In genomic region chr7:20596653-20597052, GRCh38 we compare ENCODE assay signal across 14 cellular contexts. TPM values are rescaled to one million over a fixed set of nuclear protein-coding genes. Genes with fewer than 3 reads are reported as not detected.
A peak's percentile ranks its signal among the peaks of the same experiment; 100 is the strongest.
DNase-seq lines count a peak whose midpoint lies in the region; ATAC-seq and TF ChIP-seq lines count a peak whose summit lies in the region.
"Had no signal": no experiment of that assay in that cellular context is flagged by ENCODE, and none has a peak within 500 bp of the region (broad histone marks: within the 10 kb centered on the region; RNA-seq: fewer than 3 reads in every experiment).

No MANE protein-coding gene starts in this region.

- no peak for ATAC-seq in HG03095 (IDR thresholded peaks at IDR 0.05; ENCODE audit: unreplicated experiment)
- ATAC-seq: stimulated activated naive B cell treated with anti-CD40 and anti-IgM and Interleukin-4, amounts not matched to agents 10 μg/mL and 1 μg/mL and 100 μg/mL, for 72 hours had no signal

- H3K4me3 ChIP-seq in AG10803 (ENCODE audit: low read length) (no peak overlapping the region), cardiac fibroblast (replicated peaks in 1 of 2; ENCODE audit: low read depth in 2 of 2, low read length in 2 of 2) (no peak overlapping the region)
- H3K4me3 ChIP-seq: BLaER1 treated with 17β-estradiol and CSF1 and Interleukin-3, amounts not matched to agents 10 nM and 100 nM had no signal

- TF ChIP-seq CTCF in AG10803 (conservative IDR thresholded peaks at IDR 0.05; ENCODE audit: low read length) (no peak), cardiac fibroblast (IDR thresholded peaks at IDR 0.05; ENCODE audit: low read depth, low read length) (no peak)

- peak; percentile 77 for DNase-seq in AG10803 (ENCODE audit: low read depth)
- DNase-seq in LHCN-M2 (ENCODE audit: low read depth), result peak; percentile 81
- peak; percentile 23 to 94 for DNase-seq in cardiac fibroblast (ENCODE audit: low read depth in 2 of 2)
- DNase-seq in kidney tubule cell (ENCODE audit: low spot score), result peak; percentile 88
- DNase-seq in NCI-H2196 treated with DMSO at 0.1 percent for 48 hours (lab: John Stamatoyannopoulos, UW; ENCODE audit: unreplicated experiment), result no peak
- no peak for DNase-seq in NCI-H1930 (lab: John Stamatoyannopoulos, UW)
- no peak for DNase-seq in NCI-H146 treated with DMSO at 0.1 percent for 48 hours (lab: John Stamatoyannopoulos, UW; ENCODE audit: unreplicated experiment)
- DNase-seq: activated naive CD4-positive, alpha-beta T cell treated with anti-CD3 and anti-CD28 coated beads, Interleukin-2, amount 50 U/mL, for 16 hours; hypothalamus; MM.1S; stimulated activated naive B cell treated with anti-CD40 and anti-IgM and Interleukin-4, amounts not matched to agents 10 μg/mL and 1 μg/mL and 100 μg/mL, for 72 hours; T-helper 9 cell had no signal

RNA-seq across cellular contexts. Expression of gene ABCB5, which starts 18.8 kb away (rescaled TPM):
- total RNA-seq in LHCN-M2 (2014; rRNA removed), result not detected in 2 replicates
- polyA plus RNA-seq in LHCN-M2 (2012), result 0.07 TPM

Comparison
In these comparisons a context has a peak if more than half of its experiments do, and no peak if none do; other contexts are left out.
1. DNase-seq: peak in AG10803 (single experiment), LHCN-M2 (single experiment), cardiac fibroblast (2 of 2) and kidney tubule cell (single experiment); none in NCI-H2196 treated with DMSO at 0.1 percent for 48 hours (single experiment), NCI-H1930 (0 of 2) and NCI-H146 treated with DMSO at 0.1 percent for 48 hours (single experiment).